1 cellular context compared by ENCODE assay signal in genomic region chr11:128625316-128625715, GRCh38.
TF ChIP-seq lines count a peak whose summit lies in the region.

No MANE protein-coding gene starts in this region.

TF ChIP-seq in IMR-90, 13 proteins besides CTCF, POLR2A, EP300 and RAD21:
- TF ChIP-seq CHD1 (IDR thresholded peaks at IDR 0.05; ENCODE audit: low read depth, low read length) = no peak
- TF ChIP-seq RCOR1 (IDR thresholded peaks at IDR 0.05; ENCODE audit: insufficient replicate concordance, low read length) = no peak
- TF ChIP-seq MAZ (IDR thresholded peaks at IDR 0.05; ENCODE audit: borderline replicate concordance, low read depth, low read length) = no peak
- TF ChIP-seq CEBPB (IDR thresholded peaks at IDR 0.05; ENCODE audit: low read depth, low read length) = no peak
- TF ChIP-seq NFE2L2 (IDR thresholded peaks at IDR 0.05; ENCODE audit: low read depth, low read length) = no peak
- TF ChIP-seq USF2 (IDR thresholded peaks at IDR 0.05; ENCODE audit: low read depth, low read length) = no peak
- no peak for TF ChIP-seq MXI1 (IDR thresholded peaks at IDR 0.05; ENCODE audit: borderline replicate concordance, low read depth, low read length)
- no peak for TF ChIP-seq FOS (IDR thresholded peaks at IDR 0.05; ENCODE audit: low read depth, low read length)
- no peak for TF ChIP-seq SMC3 (IDR thresholded peaks at IDR 0.05; ENCODE audit: low read depth, low read length)
- no peak for TF ChIP-seq BHLHE40 (IDR thresholded peaks at IDR 0.05; ENCODE audit: low read depth, low read length)
- TF ChIP-seq ELK1 (IDR thresholded peaks at IDR 0.05; ENCODE audit: borderline replicate concordance, low read depth, low read length) = no peak
- no peak for TF ChIP-seq MAFK (IDR thresholded peaks at IDR 0.05; ENCODE audit: low read depth, low read length)
- TF ChIP-seq RFX5 (IDR thresholded peaks at IDR 0.05; ENCODE audit: low read depth, low read length) = no peak
